ENCODE assay signal across 1 cellular context in the genomic region with DNA sequence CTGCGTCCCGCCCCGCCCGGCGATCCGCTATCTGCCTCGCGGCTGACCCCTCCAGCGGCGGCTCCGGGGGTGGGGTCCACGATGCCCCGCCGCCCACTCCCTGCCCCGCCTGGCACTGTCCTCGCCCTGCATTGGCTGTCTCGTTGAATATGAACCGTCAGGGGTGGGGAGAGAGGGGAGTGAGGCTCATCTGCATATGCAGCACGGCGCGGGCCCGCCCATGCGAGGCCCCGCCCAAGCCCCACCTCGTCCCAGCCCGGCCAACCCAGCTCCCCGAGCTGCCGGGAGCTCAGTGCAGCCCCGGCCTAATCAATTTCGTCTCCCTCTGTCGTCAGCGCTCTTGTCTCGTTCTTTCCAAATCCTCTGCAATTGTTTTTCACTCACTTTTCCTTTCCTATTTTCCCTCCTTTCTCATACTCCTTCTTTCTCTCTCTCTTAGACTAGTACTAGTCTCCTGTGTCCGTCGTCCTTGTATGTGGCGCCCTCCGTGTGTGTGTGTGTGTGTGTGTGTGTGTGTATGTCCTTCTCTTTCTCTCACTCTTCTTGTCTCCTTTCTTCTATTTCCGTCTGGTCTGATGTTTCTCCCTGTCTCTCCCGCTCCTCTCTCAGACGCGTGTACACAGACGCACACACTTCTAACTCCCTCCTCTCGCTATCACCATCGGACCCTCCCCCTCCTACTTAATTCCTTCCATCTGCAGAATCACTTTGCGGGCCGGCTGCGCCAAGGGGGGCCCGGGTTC.
A peak's percentile ranks its signal among the peaks of the same experiment; 100 is the strongest.
TF ChIP-seq lines count a peak whose summit lies in the region.

No MANE protein-coding gene starts in this region.

TF ChIP-seq in K562, 482 proteins besides CTCF, POLR2A, EP300 and RAD21 (continued from another document and continues in another):
- TF ChIP-seq NUFIP1 (IDR thresholded peaks at IDR 0.05; ENCODE audit: partially characterized antibody) (peak; percentile 22), CHD1 (IDR thresholded peaks at IDR 0.05; ENCODE audit: low read length) (no peak), ERF (CRISPR knock-in tag; IDR thresholded peaks at IDR 0.05) (no peak), EP400 (IDR thresholded peaks at IDR 0.05) (peak; percentile 83), RBM39 (optimal IDR thresholded peaks at IDR 0.05; ENCODE audit: low read depth, low read length) (no peak), RFX7 (CRISPR knock-in tag; IDR thresholded peaks at IDR 0.05) (no peak), CTBP1 (IDR thresholded peaks at IDR 0.05; ENCODE audit: borderline replicate concordance) (no peak; the same call in 1 of the 2 replicates), ZNF444 (CRISPR knock-in tag; IDR thresholded peaks at IDR 0.05) (no peak), SMC3 (conservative IDR thresholded peaks at IDR 0.05; ENCODE audit: insufficient read depth, low read depth, low read length) (no peak), CEBPB (tag; IDR thresholded peaks at IDR 0.05) (no peak), PPARD (CRISPR knock-in tag; IDR thresholded peaks at IDR 0.05) (no peak), PRPF4 (IDR thresholded peaks at IDR 0.05; ENCODE audit: insufficient read depth, low read depth, low read length, poor library complexity, severe bottlenecking) (no peak), XRCC4 (IDR thresholded peaks at IDR 0.05; ENCODE audit: extremely low read depth, insufficient read depth, insufficient read length) (no peak), EWSR1 (IDR thresholded peaks at IDR 0.05; ENCODE audit: borderline replicate concordance, low read depth, partially characterized antibody) (no peak), RBFOX2 (IDR thresholded peaks at IDR 0.05; ENCODE audit: low read depth, low read length) (peak; percentile 86), NR3C1 (CRISPR knock-in tag; IDR thresholded peaks at IDR 0.05) (no peak), DDX20 (tag; IDR thresholded peaks at IDR 0.05; ENCODE audit: low read depth) (no peak), BRF1 (IDR thresholded peaks at IDR 0.05; ENCODE audit: borderline replicate concordance, extremely low read depth, insufficient read length) (no peak), ZKSCAN3 (CRISPR knock-in tag; IDR thresholded peaks at IDR 0.05) (no peak), DMBX1 (CRISPR knock-in tag; IDR thresholded peaks at IDR 0.05; ENCODE audit: borderline replicate concordance) (no peak), LCOR (CRISPR knock-in tag; IDR thresholded peaks at IDR 0.05) (no peak), CCNT2 (IDR thresholded peaks at IDR 0.05; ENCODE audit: borderline replicate concordance, extremely low read depth, insufficient read length, low read depth, low read length) (peak; percentile 80), ZBTB8A (IDR thresholded peaks at IDR 0.05; ENCODE audit: partially characterized antibody) (no peak), ZNF384 (IDR thresholded peaks at IDR 0.05; ENCODE audit: low read depth, low read length) (no peak), CHD2 (IDR thresholded peaks at IDR 0.05; ENCODE audit: low read depth, low read length) (no peak), ZNF146 (CRISPR knock-in tag; IDR thresholded peaks at IDR 0.05; ENCODE audit: unreplicated experiment) (no peak), RFX5 (IDR thresholded peaks at IDR 0.05; ENCODE audit: low read depth, low read length) (no peak), OTX1 (CRISPR knock-in tag; IDR thresholded peaks at IDR 0.05) (peak; percentile 99), KLF6 (CRISPR knock-in tag; IDR thresholded peaks at IDR 0.05; ENCODE audit: borderline replicate concordance) (no peak), TAF1 (IDR thresholded peaks at IDR 0.05; ENCODE audit: control insufficient read depth, extremely low read depth, insufficient read depth, low read length, severe bottlenecking) (no peak), FUS (optimal IDR thresholded peaks at IDR 0.05; ENCODE audit: low read depth, low read length) (no peak), ZNF133 (CRISPR knock-in tag; IDR thresholded peaks at IDR 0.05) (no peak), ZNF695 (CRISPR knock-in tag; IDR thresholded peaks at IDR 0.05) (no peak), SMAD2 (IDR thresholded peaks at IDR 0.05; ENCODE audit: low read depth, low read length) (no peak), COPS2 (conservative IDR thresholded peaks at IDR 0.05) (no peak), ZNF316 (IDR thresholded peaks at IDR 0.05) (peak; percentile 60), LARP7 (IDR thresholded peaks at IDR 0.05) (peak; percentile 100), KDM4B (IDR thresholded peaks at IDR 0.05; ENCODE audit: borderline replicate concordance in 2 of 2, low read depth in 1 of 2) (peak in 1 of 2 experiments; percentile 52; a peak in 1 of 4 replicates), ETV6 (IDR thresholded peaks at IDR 0.05; ENCODE audit: borderline replicate concordance in 1 of 2, low read depth in 2 of 2, low read length in 1 of 2) (no peak), ETV6 (CRISPR knock-in tag; IDR thresholded peaks at IDR 0.05; ENCODE audit: borderline replicate concordance) (no peak), E2F3 (CRISPR knock-in tag; IDR thresholded peaks at IDR 0.05) (no peak), ZNF324 (CRISPR knock-in tag; IDR thresholded peaks at IDR 0.05) (no peak), ZSCAN29 (IDR thresholded peaks at IDR 0.05) (no peak), ZNF239 (CRISPR knock-in tag; IDR thresholded peaks at IDR 0.05) (no peak), YBX1 (IDR thresholded peaks at IDR 0.05) (0 out of 2 replicates have a peak, but pooled peaks have one; percentile 68), ZNF253 (CRISPR knock-in tag; conservative IDR thresholded peaks at IDR 0.05) (no peak), RBM15 (IDR thresholded peaks at IDR 0.05; ENCODE audit: insufficient read depth, low read length) (no peak), KDM2B (CRISPR knock-in tag; IDR thresholded peaks at IDR 0.05) (0 out of 2 replicates have a peak, but pooled peaks have one; percentile 21), ETV5 (CRISPR knock-in tag; IDR thresholded peaks at IDR 0.05; ENCODE audit: low read depth) (no peak), SMARCA4 (IDR thresholded peaks at IDR 0.05) (peak; percentile 95)
- TF ChIP-seq, protein P1, sequence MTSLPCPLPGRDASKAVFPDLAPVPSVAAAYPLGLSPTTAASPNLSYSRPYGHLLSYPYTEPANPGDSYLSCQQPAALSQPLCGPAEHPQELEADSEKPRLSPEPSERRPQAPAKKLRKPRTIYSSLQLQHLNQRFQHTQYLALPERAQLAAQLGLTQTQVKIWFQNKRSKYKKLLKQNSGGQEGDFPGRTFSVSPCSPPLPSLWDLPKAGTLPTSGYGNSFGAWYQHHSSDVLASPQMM (CRISPR knock-in tag; IDR thresholded peaks at IDR 0.05) = no peak
- TF ChIP-seq, protein P2, sequence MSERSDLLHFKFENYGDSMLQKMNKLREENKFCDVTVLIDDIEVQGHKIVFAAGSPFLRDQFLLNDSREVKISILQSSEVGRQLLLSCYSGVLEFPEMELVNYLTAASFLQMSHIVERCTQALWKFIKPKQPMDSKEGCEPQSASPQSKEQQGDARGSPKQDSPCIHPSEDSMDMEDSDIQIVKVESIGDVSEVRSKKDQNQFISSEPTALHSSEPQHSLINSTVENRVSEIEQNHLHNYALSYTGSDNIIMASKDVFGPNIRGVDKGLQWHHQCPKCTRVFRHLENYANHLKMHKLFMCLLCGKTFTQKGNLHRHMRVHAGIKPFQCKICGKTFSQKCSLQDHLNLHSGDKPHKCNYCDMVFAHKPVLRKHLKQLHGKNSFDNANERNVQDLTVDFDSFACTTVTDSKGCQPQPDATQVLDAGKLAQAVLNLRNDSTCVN (CRISPR knock-in tag; IDR thresholded peaks at IDR 0.05) = peak; percentile 99
- TF ChIP-seq, protein P3, sequence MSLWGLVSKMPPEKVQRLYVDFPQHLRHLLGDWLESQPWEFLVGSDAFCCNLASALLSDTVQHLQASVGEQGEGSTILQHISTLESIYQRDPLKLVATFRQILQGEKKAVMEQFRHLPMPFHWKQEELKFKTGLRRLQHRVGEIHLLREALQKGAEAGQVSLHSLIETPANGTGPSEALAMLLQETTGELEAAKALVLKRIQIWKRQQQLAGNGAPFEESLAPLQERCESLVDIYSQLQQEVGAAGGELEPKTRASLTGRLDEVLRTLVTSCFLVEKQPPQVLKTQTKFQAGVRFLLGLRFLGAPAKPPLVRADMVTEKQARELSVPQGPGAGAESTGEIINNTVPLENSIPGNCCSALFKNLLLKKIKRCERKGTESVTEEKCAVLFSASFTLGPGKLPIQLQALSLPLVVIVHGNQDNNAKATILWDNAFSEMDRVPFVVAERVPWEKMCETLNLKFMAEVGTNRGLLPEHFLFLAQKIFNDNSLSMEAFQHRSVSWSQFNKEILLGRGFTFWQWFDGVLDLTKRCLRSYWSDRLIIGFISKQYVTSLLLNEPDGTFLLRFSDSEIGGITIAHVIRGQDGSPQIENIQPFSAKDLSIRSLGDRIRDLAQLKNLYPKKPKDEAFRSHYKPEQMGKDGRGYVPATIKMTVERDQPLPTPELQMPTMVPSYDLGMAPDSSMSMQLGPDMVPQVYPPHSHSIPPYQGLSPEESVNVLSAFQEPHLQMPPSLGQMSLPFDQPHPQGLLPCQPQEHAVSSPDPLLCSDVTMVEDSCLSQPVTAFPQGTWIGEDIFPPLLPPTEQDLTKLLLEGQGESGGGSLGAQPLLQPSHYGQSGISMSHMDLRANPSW (CRISPR knock-in tag; IDR thresholded peaks at IDR 0.05) = peak; percentile 80; the same call in 1 of the 2 replicates
- TF ChIP-seq, protein P4, sequence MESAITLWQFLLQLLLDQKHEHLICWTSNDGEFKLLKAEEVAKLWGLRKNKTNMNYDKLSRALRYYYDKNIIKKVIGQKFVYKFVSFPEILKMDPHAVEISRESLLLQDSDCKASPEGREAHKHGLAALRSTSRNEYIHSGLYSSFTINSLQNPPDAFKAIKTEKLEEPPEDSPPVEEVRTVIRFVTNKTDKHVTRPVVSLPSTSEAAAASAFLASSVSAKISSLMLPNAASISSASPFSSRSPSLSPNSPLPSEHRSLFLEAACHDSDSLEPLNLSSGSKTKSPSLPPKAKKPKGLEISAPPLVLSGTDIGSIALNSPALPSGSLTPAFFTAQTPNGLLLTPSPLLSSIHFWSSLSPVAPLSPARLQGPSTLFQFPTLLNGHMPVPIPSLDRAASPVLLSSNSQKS (CRISPR knock-in tag; IDR thresholded peaks at IDR 0.05) = 0 out of 2 replicates have a peak, but pooled peaks have one; percentile 10
- TF ChIP-seq, protein P5, sequence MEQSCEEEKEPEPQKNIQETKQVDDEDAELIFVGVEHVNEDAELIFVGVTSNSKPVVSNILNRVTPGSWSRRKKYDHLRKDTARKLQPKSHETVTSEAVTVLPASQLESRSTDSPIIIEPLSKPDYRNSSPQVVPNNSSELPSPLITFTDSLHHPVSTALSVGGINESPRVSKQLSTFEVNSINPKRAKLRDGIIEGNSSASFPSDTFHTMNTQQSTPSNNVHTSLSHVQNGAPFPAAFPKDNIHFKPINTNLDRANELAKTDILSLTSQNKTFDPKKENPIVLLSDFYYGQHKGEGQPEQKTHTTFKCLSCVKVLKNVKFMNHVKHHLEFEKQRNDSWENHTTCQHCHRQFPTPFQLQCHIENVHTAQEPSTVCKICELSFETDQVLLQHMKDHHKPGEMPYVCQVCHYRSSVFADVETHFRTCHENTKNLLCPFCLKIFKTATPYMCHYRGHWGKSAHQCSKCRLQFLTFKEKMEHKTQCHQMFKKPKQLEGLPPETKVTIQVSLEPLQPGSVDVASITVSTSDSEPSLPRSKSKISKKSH (CRISPR knock-in tag; IDR thresholded peaks at IDR 0.05) = no peak
- TF ChIP-seq, protein P6, sequence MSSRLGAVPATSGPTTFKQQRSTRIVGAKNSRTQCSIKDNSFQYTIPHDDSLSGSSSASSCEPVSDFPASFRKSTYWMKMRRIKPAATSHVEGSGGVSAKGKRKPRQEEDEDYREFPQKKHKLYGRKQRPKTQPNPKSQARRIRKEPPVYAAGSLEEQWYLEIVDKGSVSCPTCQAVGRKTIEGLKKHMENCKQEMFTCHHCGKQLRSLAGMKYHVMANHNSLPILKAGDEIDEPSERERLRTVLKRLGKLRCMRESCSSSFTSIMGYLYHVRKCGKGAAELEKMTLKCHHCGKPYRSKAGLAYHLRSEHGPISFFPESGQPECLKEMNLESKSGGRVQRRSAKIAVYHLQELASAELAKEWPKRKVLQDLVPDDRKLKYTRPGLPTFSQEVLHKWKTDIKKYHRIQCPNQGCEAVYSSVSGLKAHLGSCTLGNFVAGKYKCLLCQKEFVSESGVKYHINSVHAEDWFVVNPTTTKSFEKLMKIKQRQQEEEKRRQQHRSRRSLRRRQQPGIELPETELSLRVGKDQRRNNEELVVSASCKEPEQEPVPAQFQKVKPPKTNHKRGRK (tag; IDR thresholded peaks at IDR 0.05) = peak; percentile 92
- TF ChIP-seq, protein P7, sequence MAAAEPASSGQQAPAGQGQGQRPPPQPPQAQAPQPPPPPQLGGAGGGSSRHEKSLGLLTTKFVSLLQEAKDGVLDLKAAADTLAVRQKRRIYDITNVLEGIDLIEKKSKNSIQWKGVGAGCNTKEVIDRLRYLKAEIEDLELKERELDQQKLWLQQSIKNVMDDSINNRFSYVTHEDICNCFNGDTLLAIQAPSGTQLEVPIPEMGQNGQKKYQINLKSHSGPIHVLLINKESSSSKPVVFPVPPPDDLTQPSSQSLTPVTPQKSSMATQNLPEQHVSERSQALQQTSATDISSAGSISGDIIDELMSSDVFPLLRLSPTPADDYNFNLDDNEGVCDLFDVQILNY (CRISPR knock-in tag; IDR thresholded peaks at IDR 0.05) = no peak
